ENCODE assay signal across 8 cellular contexts in genomic region chr21:31872072-31872451, GRCh38. TPM values are rescaled to one million over a fixed set of nuclear protein-coding genes. Genes with fewer than 3 reads are reported as not detected.
DNase-seq lines count a peak whose midpoint lies in the region; ATAC-seq and TF ChIP-seq lines count a peak whose summit lies in the region.

No MANE protein-coding gene starts in this region.

- peaks cover 8% of the 10 kb centered on the region for H3K79me1 ChIP-seq in mesendoderm (ENCODE audit: low read length)

- H3K9me3 ChIP-seq in adipocyte (ENCODE audit: control insufficient read depth, low read length) (no peaks in the 10 kb centered on the region), thoracic aorta (no peaks in the 10 kb centered on the region)

- H3K36me3 ChIP-seq in adipocyte (ENCODE audit: control insufficient read depth, insufficient read depth, low read length, severe bottlenecking) (no peaks in the 10 kb centered on the region), mesendoderm (ENCODE audit: control insufficient read depth, insufficient read depth, low read length) (no peaks in the 10 kb centered on the region), thoracic aorta (no peaks in the 10 kb centered on the region)

- H3K18ac ChIP-seq in mesendoderm (ENCODE audit: low read length), result no peak overlapping the region

- H2BK5ac ChIP-seq in mesendoderm (ENCODE audit: low read length), result no peak overlapping the region

- peak overlapping the region; percentile 88 for H3K4me2 ChIP-seq in mesendoderm (ENCODE audit: low read length)

- no peaks in the 10 kb centered on the region for H3K36me3 Mint-ChIP-seq in activated naive CD4-positive, alpha-beta T cell treated with anti-CD3 and anti-CD28 coated beads, Interleukin-2, amount 10 ng/mL, durations not matched to agents 7 days and 5 days

- H3K27ac Mint-ChIP-seq in activated naive CD4-positive, alpha-beta T cell treated with anti-CD3 and anti-CD28 coated beads, Interleukin-2, amount 10 ng/mL, durations not matched to agents 7 days and 5 days, result no peak overlapping the region

- no peak for DNase-seq in activated naive CD4-positive, alpha-beta T cell treated with anti-CD3 and anti-CD28 coated beads, Interleukin-2, amount 10 ng/mL, durations not matched to agents 7 days and 5 days
- no peak for DNase-seq in activated naive CD4-positive, alpha-beta T cell (lab: John Stamatoyannopoulos, UW)
- DNase-seq in adipocyte (ENCODE audit: low read depth) (no peak), mesendoderm (no peak), thoracic aorta (ENCODE audit: low spot score) (no peak), CD1c-positive myeloid dendritic cell (ENCODE audit: extremely low spot score) (no peak)
- no peak for DNase-seq in activated CD8-positive, alpha-beta memory T cell treated with anti-CD3 and anti-CD28 coated beads, Interleukin-2, amount 50 U/mL, for 4 hours

- no peak for TF ChIP-seq CTCF in thoracic aorta (IDR thresholded peaks at IDR 0.05)

- CTCF ChIA-PET in activated naive CD4-positive, alpha-beta T cell treated with anti-CD3 and anti-CD28 coated beads, Interleukin-2, amount 10 ng/mL, durations not matched to agents 7 days and 5 days (lab: Charles Lee), result interaction anchor here (2.3 kb wide), 1 partner anchor 386 kb away, joined by 5 read pairs; no protein-coding TSS in a partner anchor

- H3K4me1 ChIP-seq in adipocyte (ENCODE audit: control insufficient read depth, insufficient read depth, low read length) (peaks cover 9% of the 10 kb centered on the region), mesendoderm (ENCODE audit: control insufficient read depth, low read depth, low read length) (no peaks in the 10 kb centered on the region), thoracic aorta (ENCODE audit: control insufficient read depth in 1 of 2, low read depth in 2 of 2) (peaks cover 14 to 38% of the 10 kb centered on the region in 2 donors)

- H3K23ac ChIP-seq in mesendoderm (ENCODE audit: low read length), result no peak overlapping the region

- H3K4me3 ChIP-seq in adipocyte (ENCODE audit: low read length), result peak overlapping the region; percentile 74
- H3K4me3 ChIP-seq in mesendoderm (ENCODE audit: low read length), result no peak overlapping the region
- H3K4me3 ChIP-seq in thoracic aorta, result peak overlapping the region; percentile 77

- H3K27me3 ChIP-seq in adipocyte (replicated peaks; ENCODE audit: control insufficient read depth, insufficient read depth, low read length) (peaks cover 33% of the 10 kb centered on the region), mesendoderm (ENCODE audit: insufficient read depth, low read length, poor library complexity) (no peaks in the 10 kb centered on the region), thoracic aorta (replicated peaks; ENCODE audit: insufficient read depth) (no peaks in the 10 kb centered on the region)

- peaks cover 6% of the 10 kb centered on the region for H3K79me2 ChIP-seq in mesendoderm (ENCODE audit: control insufficient read depth, insufficient read depth, low read length)

- no peak for ATAC-seq in thoracic aorta (ENCODE audit: insufficient number of reproducible peaks, low FRiP score, low read depth)
- no peak for ATAC-seq in GM21717 (IDR thresholded peaks at IDR 0.05; ENCODE audit: unreplicated experiment)

- H3K27me3 Mint-ChIP-seq in activated naive CD4-positive, alpha-beta T cell treated with anti-CD3 and anti-CD28 coated beads, Interleukin-2, amount 10 ng/mL, durations not matched to agents 7 days and 5 days, result peaks cover 69% of the 10 kb centered on the region

- no peaks in the 10 kb centered on the region for H3K9me3 Mint-ChIP-seq in activated naive CD4-positive, alpha-beta T cell treated with anti-CD3 and anti-CD28 coated beads, Interleukin-2, amount 10 ng/mL, durations not matched to agents 7 days and 5 days

- H3K27ac ChIP-seq in mesendoderm (ENCODE audit: low read depth, low read length) (no peak overlapping the region), thoracic aorta (no peak overlapping the region)

- peak overlapping the region; percentile 96 for H3K56ac ChIP-seq in mesendoderm (ENCODE audit: low read length)

- H3K9ac ChIP-seq in adipocyte (ENCODE audit: low read length), result no peak overlapping the region
- peak overlapping the region; percentile 93 for H3K9ac ChIP-seq in mesendoderm (ENCODE audit: low read length)

- peak overlapping the region; percentile 75 for H3K4me3 Mint-ChIP-seq in activated naive CD4-positive, alpha-beta T cell treated with anti-CD3 and anti-CD28 coated beads, Interleukin-2, amount 10 ng/mL, durations not matched to agents 7 days and 5 days

- H4K8ac ChIP-seq in mesendoderm (ENCODE audit: low read depth, low read length), result no peak overlapping the region

- peaks cover 8% of the 10 kb centered on the region for H3K4me1 Mint-ChIP-seq in activated naive CD4-positive, alpha-beta T cell treated with anti-CD3 and anti-CD28 coated beads, Interleukin-2, amount 10 ng/mL, durations not matched to agents 7 days and 5 days

- WGBS in mesendoderm (ENCODE audit: extremely low coverage, insufficient coverage, low lambda C conversion rate), result no CpG with 5 or more reads among the region's 12 CpGs

- H2AK5ac ChIP-seq in mesendoderm (ENCODE audit: low read length), result no peak overlapping the region

- no peak overlapping the region for H4K5ac ChIP-seq in mesendoderm (ENCODE audit: low read length)

- no peak overlapping the region for H2BK15ac ChIP-seq in mesendoderm (replicated peaks; ENCODE audit: low read depth)

- H3K4ac ChIP-seq in mesendoderm (ENCODE audit: low read depth, low read length), result no peak overlapping the region

- H2BK120ac ChIP-seq in mesendoderm (ENCODE audit: low read depth, low read length), result no peak overlapping the region

RNA-seq across cellular contexts. Expression of gene HUNK, which starts 0.8 kb away (rescaled TPM):
- 7.3 TPM for polyA plus RNA-seq in mesendoderm (2013, experiment 1 of 2)
- polyA plus RNA-seq in mesendoderm (2013, experiment 2 of 2), result 7.1 TPM
- total RNA-seq in thoracic aorta, result under 1 TPM; 0.27 to 0.42 TPM
